Comparison of ENCODE assay signal across 9 cellular contexts in the genomic region with DNA sequence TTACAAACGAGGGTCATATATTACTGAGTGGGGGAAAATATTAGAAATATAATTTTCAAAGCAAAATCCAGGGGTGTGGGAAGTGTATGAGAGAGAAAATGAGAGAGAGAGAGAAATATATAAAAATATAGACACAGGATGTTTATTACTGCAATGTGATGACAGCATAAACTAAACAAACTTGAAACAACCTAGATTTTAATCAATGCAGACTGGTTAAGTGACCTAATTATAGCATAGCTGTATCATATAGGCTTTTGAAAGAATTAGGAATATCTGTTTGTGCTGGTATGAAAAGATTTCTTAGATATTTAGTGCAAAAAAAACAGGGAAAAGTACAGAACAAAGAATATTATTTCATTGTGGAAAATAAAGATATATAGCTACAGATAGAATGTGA.
"Had no signal": no experiment of that assay in that cellular context is flagged by ENCODE, and none has a peak within 500 bp of the region (broad histone marks: within the 10 kb centered on the region; RNA-seq: fewer than 3 reads in every experiment).

No MANE protein-coding gene starts in this region.

- H2AFZ ChIP-seq: GM23248 had no signal

- DNase-seq: GM23248, GOT3, H7, HFFc6 had no signal

- H3K9ac ChIP-seq: GM23248 had no signal

- H3K4me3 ChIP-seq: GM23248, HAP-1 had no signal

- H3K4me3 Mint-ChIP-seq: HFFc6, IgD-negative memory B cell had no signal

- H3K27ac ChIP-seq: GM23248, HL-60 had no signal

- H3K4me1 ChIP-seq: HAP-1 had no signal

- H3K4me1 Mint-ChIP-seq: IgD-negative memory B cell had no signal

- H3K9me3 ChIP-seq: HAP-1 had no signal

- ATAC-seq: HCT116, HepG2 had no signal

- H3K36me3 Mint-ChIP-seq: IgD-negative memory B cell had no signal

- H3K36me3 ChIP-seq: HAP-1 had no signal

- H3K9me3 Mint-ChIP-seq: HFFc6, IgD-negative memory B cell had no signal

- H3K27ac Mint-ChIP-seq: HFFc6, IgD-negative memory B cell had no signal
